ENCODE assay signal across 25 cellular contexts in genomic region chr13:105452895-105453294, GRCh38. TPM values are rescaled to one million over a fixed set of nuclear protein-coding genes. Genes with fewer than 3 reads are reported as not detected.
DNase-seq lines count a peak whose midpoint lies in the region; ATAC-seq and TF ChIP-seq lines count a peak whose summit lies in the region.
"Had no signal": no experiment of that assay in that cellular context is flagged by ENCODE, and none has a peak within 500 bp of the region (broad histone marks: within the 10 kb centered on the region; RNA-seq: fewer than 3 reads in every experiment).

No MANE protein-coding gene starts in this region.

- TF ChIP-seq POLR2A in breast epithelium (IDR thresholded peaks at IDR 0.05) = no peak

- no peak for TF ChIP-seq EP300 in SK-N-SH (IDR thresholded peaks at IDR 0.05; ENCODE audit: borderline replicate concordance in 1 of 2, low read depth in 1 of 2, low read length in 1 of 2)

- H3K36me3 Mint-ChIP-seq in MCF 10A (ENCODE audit: insufficient read depth, unreplicated experiment) = no peaks in the 10 kb centered on the region
- H3K36me3 Mint-ChIP-seq in activated naive CD8-positive, alpha-beta T cell treated with anti-CD3 and anti-CD28 coated beads, Interleukin-2, amount 50 U/mL, for 24 hours (ENCODE audit: low read depth) = no peaks in the 10 kb centered on the region

- TF ChIP-seq CTCF in MCF 10A (IDR thresholded peaks at IDR 0.05; ENCODE audit: unreplicated experiment) (no peak), breast epithelium (IDR thresholded peaks at IDR 0.05) (no peak), RWPE2 (IDR thresholded peaks at IDR 0.05; ENCODE audit: poor library complexity, severe bottlenecking) (no peak), SK-N-SH (IDR thresholded peaks at IDR 0.05) (no peak)

- H3K27ac Mint-ChIP-seq in MCF 10A (ENCODE audit: low read depth, unreplicated experiment) = peak overlapping the region; percentile 31
- H3K27ac Mint-ChIP-seq in activated naive CD8-positive, alpha-beta T cell treated with anti-CD3 and anti-CD28 coated beads, Interleukin-2, amount 50 U/mL, for 24 hours = no peak overlapping the region

- H3K9me3 Mint-ChIP-seq in MCF 10A (ENCODE audit: unreplicated experiment) = no peaks in the 10 kb centered on the region
- H3K9me3 Mint-ChIP-seq in activated naive CD8-positive, alpha-beta T cell treated with anti-CD3 and anti-CD28 coated beads, Interleukin-2, amount 50 U/mL, for 24 hours = peaks cover 5% of the 10 kb centered on the region

- TF ChIP-seq RAD21 in SK-N-SH (IDR thresholded peaks at IDR 0.05; ENCODE audit: low read length) = no peak

- H3K36me3 ChIP-seq in breast epithelium (no peaks in the 10 kb centered on the region), RWPE2 (ENCODE audit: low read depth) (no peaks in the 10 kb centered on the region), SK-N-SH (replicated peaks in 1 of 2; ENCODE audit: control insufficient read depth in 1 of 2, insufficient read depth in 2 of 2, low read length in 1 of 2) (no peaks in the 10 kb centered on the region)
- H3K36me3 ChIP-seq: SJSA1 had no signal

- intact Hi-C loops in MCF 10A (cut with micrococcal nuclease) (no loop called here), breast epithelium (cut with DNase I; ENCODE audit: low total_unique reads) (no loop called here)

- WGBS in SK-N-SH (ENCODE audit: low lambda C conversion rate) = 84% methylated on average over 2 of the region's 2 CpGs

- peak; percentile 68 for ATAC-seq in RWPE2 (ENCODE audit: low read depth)
- ATAC-seq in activated naive CD8-positive, alpha-beta T cell treated with anti-CD3 and anti-CD28 coated beads, Interleukin-2, amount 50 U/mL, for 24 hours = no peak

- no TSS peak for BruUV-seq in MCF 10A (replicated peaks; lab: Mats Ljungman, UMichigan)

- H3K79me2 ChIP-seq in SK-N-SH (ENCODE audit: insufficient read depth) = no peaks in the 10 kb centered on the region

- H3K4me3 ChIP-seq in breast epithelium = no peak overlapping the region
- no peak overlapping the region for H3K4me3 ChIP-seq in RWPE2 (ENCODE audit: severe bottlenecking)
- H3K4me3 ChIP-seq in SK-N-SH (ENCODE audit: low read depth in 2 of 2, low read length in 1 of 2) = no peak overlapping the region
- H3K4me3 ChIP-seq: SJSA1 had no signal

- H3K9me2 ChIP-seq in SK-N-SH = no peaks in the 10 kb centered on the region

- POLR2A ChIA-PET in MCF 10A (lab: Yijun Ruan, JAX) = interaction anchor here (0.8 to 1.5 kb wide), 3 partner anchors 8 to 14 kb away, joined by 3 read pairs; no protein-coding TSS in a partner anchor
- POLR2A ChIA-PET in SK-N-SH (lab: Yijun Ruan, JAX) = no interaction called here

- H3K9ac ChIP-seq in SK-N-SH = no peak overlapping the region

- H3K4me3 Mint-ChIP-seq in MCF 10A (ENCODE audit: unreplicated experiment) = no peak overlapping the region
- H3K4me3 Mint-ChIP-seq in activated naive CD8-positive, alpha-beta T cell treated with anti-CD3 and anti-CD28 coated beads, Interleukin-2, amount 50 U/mL, for 24 hours = no peak overlapping the region

- peaks cover 7% of the 10 kb centered on the region for H3K4me1 Mint-ChIP-seq in MCF 10A (ENCODE audit: insufficient read depth, unreplicated experiment)
- no peaks in the 10 kb centered on the region for H3K4me1 Mint-ChIP-seq in activated naive CD8-positive, alpha-beta T cell treated with anti-CD3 and anti-CD28 coated beads, Interleukin-2, amount 50 U/mL, for 24 hours

- no peaks in the 10 kb centered on the region for H3K4me1 ChIP-seq in breast epithelium
- no peaks in the 10 kb centered on the region for H3K4me1 ChIP-seq in RWPE2 (ENCODE audit: insufficient read depth, poor library complexity, severe bottlenecking)
- no peaks in the 10 kb centered on the region for H3K4me1 ChIP-seq in SK-N-SH (ENCODE audit: control insufficient read depth in 1 of 2, insufficient read depth in 2 of 2, low read depth in 1 of 2, low read length in 1 of 2)
- H3K4me1 ChIP-seq: SJSA1 had no signal

- H3K27me3 Mint-ChIP-seq in MCF 10A (ENCODE audit: insufficient read depth, unreplicated experiment) = no peaks in the 10 kb centered on the region
- no peaks in the 10 kb centered on the region for H3K27me3 Mint-ChIP-seq in activated naive CD8-positive, alpha-beta T cell treated with anti-CD3 and anti-CD28 coated beads, Interleukin-2, amount 50 U/mL, for 24 hours

- H3K27ac ChIP-seq in breast epithelium (no peak overlapping the region), RWPE2 (ENCODE audit: poor library complexity, severe bottlenecking) (peak overlapping the region; percentile 12), epithelial cell of prostate (peak overlapping the region; percentile 45), SK-N-SH (ENCODE audit: low read depth in 2 of 2, low read length in 1 of 2) (no peak overlapping the region)
- H3K27ac ChIP-seq: 22Rv1, HL-60, SJSA1 had no signal

- H3K27me3 ChIP-seq in breast epithelium (no peaks in the 10 kb centered on the region), RWPE2 (ENCODE audit: insufficient read depth, poor library complexity, severe bottlenecking) (no peaks in the 10 kb centered on the region), SK-N-SH (ENCODE audit: insufficient read depth) (no peaks in the 10 kb centered on the region)
- H3K27me3 ChIP-seq: SJSA1 had no signal

- no peak overlapping the region for H3K4me2 ChIP-seq in SK-N-SH

- CTCF ChIA-PET in MCF 10A (lab: Yijun Ruan, JAX) (interaction anchor here (0.6 kb wide), 2 partner anchors 183 to 939 kb away, joined by 3 to 6 read pairs; no protein-coding TSS in a partner anchor), SK-N-SH (lab: Yijun Ruan, JAX) (no interaction called here)

- peak; percentile 43 for DNase-seq in MCF 10A (ENCODE audit: unreplicated experiment)
- no peak for DNase-seq in breast epithelium (ENCODE audit: low spot score in 2 of 2)
- no peak for DNase-seq in RWPE2 (ENCODE audit: low spot score)
- peak; percentile 49 for DNase-seq in epithelial cell of prostate (ENCODE audit: low read depth, low spot score)
- DNase-seq in renal cortical epithelial cell (ENCODE audit: low read depth) = peak; percentile 38
- DNase-seq in SK-N-SH = no peak
- no peak for DNase-seq in activated naive CD8-positive, alpha-beta T cell treated with anti-CD3 and anti-CD28 coated beads, Interleukin-2, amount 50 U/mL, for 24 hours
- no peak for DNase-seq in activated naive CD4-positive, alpha-beta T cell treated with Interleukin-2 at 50 U/mL for 16 hours
- DNase-seq: ACHN, DMS153, DND-41, KG1, NCI-H1048, NCI-H1417, NCI-H1694 treated with DMSO at 0.1 percent for 48 hours, NCI-H2081 treated with DMSO at 0.1 percent for 48 hours, NCI-H524, NCI-H748 treated with DMSO at 0.1 percent for 48 hours, Right ventricle myocardium superior had no signal

- no peak overlapping the region for H2AFZ ChIP-seq in SK-N-SH (ENCODE audit: low read depth)

- H4K20me1 ChIP-seq in SK-N-SH (ENCODE audit: insufficient read depth) = no peaks in the 10 kb centered on the region

- H3K9me3 ChIP-seq in breast epithelium (no peaks in the 10 kb centered on the region), RWPE2 (ENCODE audit: severe bottlenecking) (no peaks in the 10 kb centered on the region), SK-N-SH (no peaks in the 10 kb centered on the region)
- H3K9me3 ChIP-seq: SJSA1 had no signal

- no peaks in the 10 kb centered on the region for H3F3A ChIP-seq in SK-N-SH (replicated peaks; ENCODE audit: insufficient read depth)

TF ChIP-seq in SK-N-SH, 30 proteins besides CTCF, POLR2A, EP300 and RAD21:
- TF ChIP-seq TAF1 (IDR thresholded peaks at IDR 0.05; ENCODE audit: borderline replicate concordance, low read depth, low read length) (no peak), GABPA (IDR thresholded peaks at IDR 0.05; ENCODE audit: low read depth) (no peak), USF1 (IDR thresholded peaks at IDR 0.05; ENCODE audit: borderline replicate concordance, low read depth) (no peak), REST (IDR thresholded peaks at IDR 0.05; ENCODE audit: low read depth, low read length) (no peak), SIN3A (IDR thresholded peaks at IDR 0.05; ENCODE audit: borderline replicate concordance, low read depth, low read length) (no peak)

RNA-seq across cellular contexts. Expression of gene DAOA, which starts 12.9 kb away (rescaled TPM):
- total RNA-seq in MCF 10A (2022) = not detected in 2 replicates
- not detected for total RNA-seq in breast epithelium
- not detected in 2 replicates for total RNA-seq in renal cortical epithelial cell
- not detected in 2 replicates for polyA plus RNA-seq in SK-N-SH (2012; rRNA removed)
- polyA plus RNA-seq in SK-N-SH (2012; cell fraction: cytosol; rRNA removed) = not detected in 2 replicates
- polyA plus RNA-seq in SK-N-SH (2012; cell fraction: nucleus; rRNA removed) = not detected in 2 replicates
- total RNA-seq: H4, HT-29, Right ventricle myocardium superior, SJSA1 had no signal
- polyA plus RNA-seq: BJ had no signal

Comparison
In these comparisons a context has a peak if more than half of its experiments do, and no peak if none do; other contexts are left out.
1. DNase-seq: peak in MCF 10A (single experiment), epithelial cell of prostate (single experiment) and renal cortical epithelial cell (single experiment); none in breast epithelium (0 of 2), RWPE2 (single experiment), SK-N-SH (single experiment), activated naive CD8-positive, alpha-beta T cell treated with anti-CD3 and anti-CD28 coated beads, Interleukin-2, amount 50 U/mL, for 24 hours (single experiment) and activated naive CD4-positive, alpha-beta T cell treated with Interleukin-2 at 50 U/mL for 16 hours (single experiment).
2. H3K27ac ChIP-seq: peak in RWPE2 (single experiment) and epithelial cell of prostate (single experiment); none in breast epithelium (0 of 2) and SK-N-SH (0 of 2).